In the genomic region with DNA sequence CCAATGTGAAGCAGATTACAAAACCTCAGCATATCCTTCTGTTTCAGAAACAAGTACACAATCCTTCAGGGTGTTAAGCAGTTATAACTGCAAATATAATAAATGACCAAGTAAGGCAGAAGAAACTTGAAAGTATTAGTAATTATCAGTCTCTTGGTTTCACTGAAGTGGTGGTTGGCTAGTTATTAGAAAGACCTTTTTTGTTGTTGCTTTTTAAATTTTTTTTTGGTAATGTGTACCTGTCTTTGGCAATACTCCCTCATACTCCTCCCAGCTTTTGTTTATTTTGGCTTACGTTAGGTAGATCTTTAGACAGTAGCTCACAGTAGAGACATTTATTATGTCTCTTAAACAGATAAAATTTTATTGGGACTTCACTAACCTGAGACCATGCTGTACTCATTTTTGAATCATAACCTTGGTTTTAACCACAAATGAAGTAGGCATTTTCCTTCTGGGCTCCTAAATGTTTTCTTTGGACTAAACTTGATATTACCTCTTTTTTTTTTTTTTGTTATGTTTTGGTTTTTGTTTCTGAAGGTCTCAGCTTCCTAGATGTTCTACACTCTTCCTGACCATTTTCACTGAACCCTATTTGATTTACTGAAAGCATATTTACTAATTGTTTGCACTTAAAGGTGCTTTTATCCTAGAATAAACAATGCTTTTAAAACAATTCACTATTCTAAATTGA, we compare ENCODE assay signal across 1 cellular context.
TF ChIP-seq lines count a peak whose summit lies in the region.

No MANE protein-coding gene starts in this region.

TF ChIP-seq in K562, 482 proteins besides CTCF, POLR2A, EP300 and RAD21 (continued from another document):
- TF ChIP-seq, protein P1, sequence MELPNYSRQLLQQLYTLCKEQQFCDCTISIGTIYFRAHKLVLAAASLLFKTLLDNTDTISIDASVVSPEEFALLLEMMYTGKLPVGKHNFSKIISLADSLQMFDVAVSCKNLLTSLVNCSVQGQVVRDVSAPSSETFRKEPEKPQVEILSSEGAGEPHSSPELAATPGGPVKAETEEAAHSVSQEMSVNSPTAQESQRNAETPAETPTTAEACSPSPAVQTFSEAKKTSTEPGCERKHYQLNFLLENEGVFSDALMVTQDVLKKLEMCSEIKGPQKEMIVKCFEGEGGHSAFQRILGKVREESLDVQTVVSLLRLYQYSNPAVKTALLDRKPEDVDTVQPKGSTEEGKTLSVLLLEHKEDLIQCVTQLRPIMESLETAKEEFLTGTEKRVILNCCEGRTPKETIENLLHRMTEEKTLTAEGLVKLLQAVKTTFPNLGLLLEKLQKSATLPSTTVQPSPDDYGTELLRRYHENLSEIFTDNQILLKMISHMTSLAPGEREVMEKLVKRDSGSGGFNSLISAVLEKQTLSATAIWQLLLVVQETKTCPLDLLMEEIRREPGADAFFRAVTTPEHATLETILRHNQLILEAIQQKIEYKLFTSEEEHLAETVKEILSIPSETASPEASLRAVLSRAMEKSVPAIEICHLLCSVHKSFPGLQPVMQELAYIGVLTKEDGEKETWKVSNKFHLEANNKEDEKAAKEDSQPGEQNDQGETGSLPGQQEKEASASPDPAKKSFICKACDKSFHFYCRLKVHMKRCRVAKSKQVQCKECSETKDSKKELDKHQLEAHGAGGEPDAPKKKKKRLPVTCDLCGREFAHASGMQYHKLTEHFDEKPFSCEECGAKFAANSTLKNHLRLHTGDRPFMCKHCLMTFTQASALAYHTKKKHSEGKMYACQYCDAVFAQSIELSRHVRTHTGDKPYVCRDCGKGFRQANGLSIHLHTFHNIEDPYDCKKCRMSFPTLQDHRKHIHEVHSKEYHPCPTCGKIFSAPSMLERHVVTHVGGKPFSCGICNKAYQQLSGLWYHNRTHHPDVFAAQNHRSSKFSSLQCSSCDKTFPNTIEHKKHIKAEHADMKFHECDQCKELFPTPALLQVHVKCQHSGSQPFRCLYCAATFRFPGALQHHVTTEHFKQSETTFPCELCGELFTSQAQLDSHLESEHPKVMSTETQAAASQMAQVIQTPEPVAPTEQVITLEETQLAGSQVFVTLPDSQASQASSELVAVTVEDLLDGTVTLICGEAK (IDR thresholded peaks at IDR 0.05) = peak; percentile 26; the same call in 1 of the 2 replicates
- TF ChIP-seq, protein P1 (CRISPR knock-in tag; IDR thresholded peaks at IDR 0.05) = no peak
